Comparison of ENCODE assay signal across 1 cellular context in genomic region chr3:186589856-186590579, GRCh38.
TF ChIP-seq lines count a peak whose summit lies in the region.

No MANE protein-coding gene starts in this region.

TF ChIP-seq in HepG2, 621 proteins besides CTCF, POLR2A, EP300 and RAD21 (continues in another document):
- TF ChIP-seq SOX5 (CRISPR knock-in tag; IDR thresholded peaks at IDR 0.05; ENCODE audit: borderline replicate concordance), result peak; percentile 44; the same call in 1 of the 2 replicates
- peak in 1 of 2 experiments; percentile 59; a peak in 2 of 4 replicates for TF ChIP-seq ATF4 (CRISPR knock-in tag; IDR thresholded peaks at IDR 0.05)
- 0 out of 2 replicates have a peak, but pooled peaks have one; percentile 67 for TF ChIP-seq ZBTB3 (CRISPR knock-in tag; IDR thresholded peaks at IDR 0.05; ENCODE audit: borderline replicate concordance, low read depth)
- TF ChIP-seq ZNF609 (CRISPR knock-in tag; IDR thresholded peaks at IDR 0.05; ENCODE audit: borderline replicate concordance), result peak; percentile 48; the same call in 1 of the 2 replicates
- 0 out of 2 replicates have a peak, but pooled peaks have one; percentile 52 for TF ChIP-seq ZNF280D (CRISPR knock-in tag; IDR thresholded peaks at IDR 0.05)
- TF ChIP-seq SAP130 (CRISPR knock-in tag; IDR thresholded peaks at IDR 0.05; ENCODE audit: low read depth), result peak; percentile 49
- TF ChIP-seq ZGPAT (CRISPR knock-in tag; IDR thresholded peaks at IDR 0.05), result peak; percentile 49; the same call in 1 of the 2 replicates
- peak; percentile 17; the same call in 1 of the 2 replicates for TF ChIP-seq HNF4A (CRISPR knock-in tag; IDR thresholded peaks at IDR 0.05)
- TF ChIP-seq ARID5B (CRISPR knock-in tag; IDR thresholded peaks at IDR 0.05), result peak; percentile 56; the same call in 1 of the 2 replicates
- TF ChIP-seq CEBPG (CRISPR knock-in tag; IDR thresholded peaks at IDR 0.05), result peak; percentile 89
- 0 out of 2 replicates have a peak, but pooled peaks have one; percentile 2 for TF ChIP-seq ZNF230 (CRISPR knock-in tag; IDR thresholded peaks at IDR 0.05)
- peak; percentile 21 for TF ChIP-seq ASH2L (IDR thresholded peaks at IDR 0.05; ENCODE audit: insufficient read length, low read depth, low read length)
- TF ChIP-seq POGK (CRISPR knock-in tag; conservative IDR thresholded peaks at IDR 0.05), result 0 out of 2 replicates have a peak, but pooled peaks have one; percentile 32
- TF ChIP-seq SOX13 (IDR thresholded peaks at IDR 0.05), result no peak
- peak in 1 of 2 experiments; percentile 22; a peak in 1 of 4 replicates for TF ChIP-seq SOX13 (CRISPR knock-in tag; conservative IDR thresholded peaks at IDR 0.05 in 1 of 2, IDR thresholded peaks at IDR 0.05 in 1 of 2)
- TF ChIP-seq ZHX1 (CRISPR knock-in tag; IDR thresholded peaks at IDR 0.05; ENCODE audit: low read depth), result no peak
- 0 out of 2 replicates have a peak, but pooled peaks have one; percentile 38 for TF ChIP-seq ZBTB38 (CRISPR knock-in tag; IDR thresholded peaks at IDR 0.05)
- TF ChIP-seq NFKBIZ (CRISPR knock-in tag; IDR thresholded peaks at IDR 0.05), result peak; percentile 15; the same call in 1 of the 2 replicates
- TF ChIP-seq FOXP4 (CRISPR knock-in tag; IDR thresholded peaks at IDR 0.05), result peak; percentile 60; the same call in 1 of the 2 replicates
- TF ChIP-seq TEAD3 (CRISPR knock-in tag; optimal IDR thresholded peaks at IDR 0.05; ENCODE audit: borderline replicate concordance), result peak; percentile 94
- peak; percentile 2; the same call in 1 of the 2 replicates for TF ChIP-seq ETV5 (CRISPR knock-in tag; IDR thresholded peaks at IDR 0.05; ENCODE audit: borderline replicate concordance)
- TF ChIP-seq ZNF362 (CRISPR knock-in tag; IDR thresholded peaks at IDR 0.05; ENCODE audit: borderline replicate concordance), result peak; percentile 90
- TF ChIP-seq ZNF607 (CRISPR knock-in tag; IDR thresholded peaks at IDR 0.05; ENCODE audit: borderline replicate concordance), result no peak
- peak; percentile 58; the same call in 1 of the 2 replicates for TF ChIP-seq GATAD2A (CRISPR knock-in tag; IDR thresholded peaks at IDR 0.05)
- TF ChIP-seq MYPOP (CRISPR knock-in tag; IDR thresholded peaks at IDR 0.05), result no peak
- TF ChIP-seq MTF2 (CRISPR knock-in tag; IDR thresholded peaks at IDR 0.05; ENCODE audit: borderline replicate concordance), result no peak
- no peak for TF ChIP-seq ZFP82 (CRISPR knock-in tag; IDR thresholded peaks at IDR 0.05; ENCODE audit: borderline replicate concordance)
